In genomic region chr2:202911513-202912341, GRCh38 we compare ENCODE assay signal across 8 cellular contexts. TPM values are rescaled to one million over a fixed set of nuclear protein-coding genes. Genes with fewer than 3 reads are reported as not detected.
A peak's percentile ranks its signal among the peaks of the same experiment; 100 is the strongest.
DNase-seq lines count a peak whose midpoint lies in the region; ATAC-seq, FAIRE-seq and TF ChIP-seq lines count a peak whose summit lies in the region.

A gene with protein sequence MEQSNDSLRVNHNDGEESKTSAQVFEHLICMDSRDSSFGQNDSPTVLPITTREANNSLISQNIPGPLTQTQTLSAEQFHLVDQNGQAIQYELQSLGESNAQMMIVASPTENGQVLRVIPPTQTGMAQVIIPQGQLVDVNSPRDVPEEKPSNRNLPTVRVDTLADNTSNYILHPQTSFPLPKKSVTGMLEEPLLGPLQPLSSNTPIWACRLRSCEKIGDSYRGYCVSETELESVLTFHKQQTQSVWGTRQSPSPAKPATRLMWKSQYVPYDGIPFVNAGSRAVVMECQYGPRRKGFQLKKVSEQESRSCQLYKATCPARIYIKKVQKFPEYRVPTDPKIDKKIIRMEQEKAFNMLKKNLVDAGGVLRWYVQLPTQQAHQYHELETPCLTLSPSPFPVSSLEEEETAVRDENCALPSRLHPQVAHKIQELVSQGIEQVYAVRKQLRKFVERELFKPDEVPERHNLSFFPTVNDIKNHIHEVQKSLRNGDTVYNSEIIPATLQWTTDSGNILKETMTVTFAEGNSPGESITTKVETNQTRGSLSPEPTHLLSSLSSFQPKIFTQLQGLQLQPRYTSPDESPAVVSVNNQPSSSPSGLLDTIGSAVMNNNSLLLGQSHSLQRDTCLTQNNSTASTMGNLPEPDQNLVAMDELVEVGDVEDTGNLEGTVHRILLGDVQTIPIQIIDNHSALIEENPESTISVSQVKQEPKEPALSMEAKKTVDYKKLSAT (plus strand): TSS chr2:202912275. CDS start chr2:202941903, 29,628 bp downstream.
TSS of gene WDR12 (minus strand) at chr2:202911673. CDS start at chr2:202911476, 197 bp downstream.

- H3K9me3 Mint-ChIP-seq in natural killer cell: no peaks in the 10 kb centered on the region

- H3K27me3 Mint-ChIP-seq in natural killer cell (ENCODE audit: low read depth in 2 of 2): no peaks in the 10 kb centered on the region

- CTCF ChIA-PET in RWPE1 (lab: Yijun Ruan, JAX): interaction anchor here (0.6 to 0.7 kb wide), 2 partner anchors 212 to 399 kb away, joined by 3 read pairs; no protein-coding TSS in a partner anchor

- POLR2A ChIA-PET in RWPE1 (lab: Yijun Ruan, JAX; ENCODE audit: low non-redundant PET): no interaction called here

- no peak for TF ChIP-seq CTCF in RWPE1 (conservative IDR thresholded peaks at IDR 0.05; ENCODE audit: low read depth)
- TF ChIP-seq CTCF in fibroblast of pulmonary artery (IDR thresholded peaks at IDR 0.05; ENCODE audit: low read length, missing control alignments): no peak
- TF ChIP-seq CTCF in natural killer cell (IDR thresholded peaks at IDR 0.05): no peak

- DNase-seq in ELF-1 (ENCODE audit: low read depth, low spot score) (peak; percentile 95), H54 (ENCODE audit: insufficient read length, low spot score) (peak; percentile 63), LoVo (ENCODE audit: low spot score) (peak; percentile 91), RWPE1 (ENCODE audit: low spot score) (peak; percentile 92), fibroblast of pulmonary artery (ENCODE audit: low read depth) (peak; percentile 96), natural killer cell (peak; percentile 87)
- DNase-seq in activated T-helper 9 cell treated with anti-CD3 and anti-CD28 coated beads, Interleukin-2, amount 50 U/mL, for 16 hours (ENCODE audit: low read depth): peak; percentile 84
- DNase-seq in stimulated activated naive CD4-positive, alpha-beta T cell (lab: John Stamatoyannopoulos, UW): peak; percentile 83 to 97 (median 88)

- peak within 1 kb of the TSS; percentile 94 to 99 for H3K27ac Mint-ChIP-seq in natural killer cell

- peaks cover 13 to 21% of the 10 kb centered on the region in 2 donors for H3K4me1 Mint-ChIP-seq in natural killer cell

- FAIRE-seq in H54 (lab: Jason Lieb, UNC): peak; percentile 85

- TF ChIP-seq POLR2A in H54 (IDR thresholded peaks at IDR 0.05; ENCODE audit: low read depth, low read length): peak; percentile 54

- peak within 1 kb of the TSS; percentile 86 for H3K4me3 ChIP-seq in fibroblast of pulmonary artery (replicated peaks; ENCODE audit: low read depth, low read length)

- intact Hi-C loops in natural killer cell (cut with micrococcal nuclease): loop anchor here (1.0 to 2.0 kb wide), 3 partner anchors 103 to 327 kb away; partner anchors contain the start of genes FAM117B and NBEAL1

- peak within 1 kb of the TSS; percentile 99 for H3K4me3 Mint-ChIP-seq in natural killer cell

- H3K27ac ChIP-seq in RWPE1: peak within 1 kb of the TSS; percentile 94

- H3K36me3 Mint-ChIP-seq in natural killer cell: no peaks in the 10 kb centered on the region

- peak; percentile 83 to 95 (median 87) for ATAC-seq in natural killer cell

RNA-seq across cellular contexts. Expression of the first gene that starts in this region (rescaled TPM):
- total RNA-seq in natural killer cell: 10 to 100 TPM; 15.7 to 18.8 (median 16.0) TPM

RNA-seq across cellular contexts. Expression of gene WDR12, which starts in this region (rescaled TPM):
- total RNA-seq in natural killer cell: 10 to 100 TPM in 2 of 3 donors, 1 to 10 TPM in 1; 7.8 to 14.5 (median 12.9) TPM

Comparison
In these comparisons a context has a peak if more than half of its experiments do, and no peak if none do; other contexts are left out.
1. Peak in every context shown above with its lines: DNase-seq, ATAC-seq, H3K4me3 ChIP-seq and H3K27ac ChIP-seq.